ENCODE assay signal across 22 cellular contexts in genomic region chr1:87196110-87196509, GRCh38.
"Had no signal": no experiment of that assay in that cellular context is flagged by ENCODE, and none has a peak within 500 bp of the region (broad histone marks: within the 10 kb centered on the region; RNA-seq: fewer than 3 reads in every experiment).

No MANE protein-coding gene starts in this region.

- H3K36me3 ChIP-seq: esophagus squamous epithelium, neutrophil, ovary, right lobe of liver, thoracic aorta, transverse colon had no signal

- H3K4me3 Mint-ChIP-seq: dendritic cell treated with granulocyte-macrophage colony-stimulating factor and Interleukin-4, amounts not matched to agents 40 ng/mL and 50 ng/mL, for 4 days; immature natural killer cell; naive thymus-derived CD4-positive, alpha-beta T cell; stimulated activated naive B cell treated with anti-CD40 and anti-IgM and Interleukin-4, amounts not matched to agents 10 μg/mL and 1 μg/mL and 100 μg/mL, for 72 hours; stimulated activated naive CD8-positive, alpha-beta T cell treated with anti-CD3 and anti-CD28 coated beads, Interleukin-15, amount 100 ng/mL, for 72 hours had no signal

- H3K27me3 ChIP-seq: esophagus squamous epithelium, neutrophil, ovary, right lobe of liver, transverse colon had no signal

- H3K4me3 ChIP-seq: esophagus squamous epithelium, lung, ovary, right lobe of liver, skin epidermis, thoracic aorta, transverse colon had no signal

- H3K4me1 ChIP-seq: right lobe of liver, transverse colon had no signal

- H3K27ac Mint-ChIP-seq: dendritic cell treated with granulocyte-macrophage colony-stimulating factor and Interleukin-4, amounts not matched to agents 40 ng/mL and 50 ng/mL, for 4 days; immature natural killer cell; naive thymus-derived CD4-positive, alpha-beta T cell; progenitor cell of endocrine pancreas; stimulated activated naive B cell treated with anti-CD40 and anti-IgM and Interleukin-4, amounts not matched to agents 10 μg/mL and 1 μg/mL and 100 μg/mL, for 72 hours; stimulated activated naive CD8-positive, alpha-beta T cell treated with anti-CD3 and anti-CD28 coated beads, Interleukin-15, amount 100 ng/mL, for 72 hours had no signal

- FAIRE-seq: colon, kidney had no signal

- H3K9me3 ChIP-seq: neutrophil, ovary, right lobe of liver, thoracic aorta had no signal

- H3K4me1 Mint-ChIP-seq: immature natural killer cell; stimulated activated naive CD8-positive, alpha-beta T cell treated with anti-CD3 and anti-CD28 coated beads, Interleukin-15, amount 100 ng/mL, for 72 hours had no signal

- DNase-seq: esophagus squamous epithelium; foreskin fibroblast; immature natural killer cell; kidney; left cardiac atrium; left ventricle myocardium superior; mesenchymal stem cell; naive thymus-derived CD4-positive, alpha-beta T cell; ovary; right lobe of liver; stimulated activated CD4-positive, alpha-beta T cell treated with anti-CD3 and anti-CD28 coated beads, Interleukin-2, amount 100 ng/mL, for 24 hours; stimulated activated CD4-positive, alpha-beta T cell treated with anti-CD3 and anti-CD28 coated beads, Interleukin-4, amount 100 ng/mL, for 4 hours; stimulated activated naive B cell treated with anti-CD40 and anti-IgM and Interleukin-4, amounts not matched to agents 10 μg/mL and 1 μg/mL and 100 μg/mL, for 72 hours; stimulated activated naive CD8-positive, alpha-beta T cell treated with anti-CD3 and anti-CD28 coated beads, Interleukin-15, amount 100 ng/mL, for 72 hours; transverse colon had no signal

- H3K27ac ChIP-seq: esophagus squamous epithelium, neutrophil, ovary, right lobe of liver, skin epidermis, thoracic aorta, transverse colon had no signal

- H3K36me3 Mint-ChIP-seq: naive thymus-derived CD4-positive, alpha-beta T cell had no signal
